In the genomic region with DNA sequence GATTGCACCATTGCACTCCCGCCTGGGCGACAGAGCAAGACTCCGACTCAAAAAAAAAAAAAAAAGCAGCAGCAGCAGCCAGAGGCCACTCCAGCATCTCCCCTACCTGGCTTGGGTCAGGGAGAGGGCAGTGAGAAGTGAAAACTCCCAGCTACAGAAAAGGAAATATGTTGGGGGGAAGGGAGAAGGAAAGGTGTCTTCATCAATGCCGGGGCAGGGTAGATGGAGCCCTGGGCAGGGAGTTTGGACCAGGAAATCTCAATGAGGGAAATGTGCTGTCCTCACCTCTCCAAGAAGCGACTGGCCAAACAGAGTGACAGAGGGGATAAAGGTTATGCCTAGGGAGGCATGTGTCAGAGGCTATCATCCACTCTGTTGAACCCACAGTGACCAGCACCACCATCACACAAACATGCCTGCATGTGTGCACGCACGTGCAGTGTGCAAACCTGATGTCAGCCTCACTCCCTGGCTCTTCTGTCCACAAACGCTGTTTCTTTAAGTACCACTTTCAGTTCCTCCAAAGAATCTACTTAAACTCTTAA, we compare ENCODE assay signal across 1 cellular context.
TF ChIP-seq lines count a peak whose summit lies in the region.

No MANE protein-coding gene starts in this region.

TF ChIP-seq in HepG2, 621 proteins besides CTCF, POLR2A, EP300 and RAD21 (continued from another document and continues in another):
- TF ChIP-seq, protein P1, sequence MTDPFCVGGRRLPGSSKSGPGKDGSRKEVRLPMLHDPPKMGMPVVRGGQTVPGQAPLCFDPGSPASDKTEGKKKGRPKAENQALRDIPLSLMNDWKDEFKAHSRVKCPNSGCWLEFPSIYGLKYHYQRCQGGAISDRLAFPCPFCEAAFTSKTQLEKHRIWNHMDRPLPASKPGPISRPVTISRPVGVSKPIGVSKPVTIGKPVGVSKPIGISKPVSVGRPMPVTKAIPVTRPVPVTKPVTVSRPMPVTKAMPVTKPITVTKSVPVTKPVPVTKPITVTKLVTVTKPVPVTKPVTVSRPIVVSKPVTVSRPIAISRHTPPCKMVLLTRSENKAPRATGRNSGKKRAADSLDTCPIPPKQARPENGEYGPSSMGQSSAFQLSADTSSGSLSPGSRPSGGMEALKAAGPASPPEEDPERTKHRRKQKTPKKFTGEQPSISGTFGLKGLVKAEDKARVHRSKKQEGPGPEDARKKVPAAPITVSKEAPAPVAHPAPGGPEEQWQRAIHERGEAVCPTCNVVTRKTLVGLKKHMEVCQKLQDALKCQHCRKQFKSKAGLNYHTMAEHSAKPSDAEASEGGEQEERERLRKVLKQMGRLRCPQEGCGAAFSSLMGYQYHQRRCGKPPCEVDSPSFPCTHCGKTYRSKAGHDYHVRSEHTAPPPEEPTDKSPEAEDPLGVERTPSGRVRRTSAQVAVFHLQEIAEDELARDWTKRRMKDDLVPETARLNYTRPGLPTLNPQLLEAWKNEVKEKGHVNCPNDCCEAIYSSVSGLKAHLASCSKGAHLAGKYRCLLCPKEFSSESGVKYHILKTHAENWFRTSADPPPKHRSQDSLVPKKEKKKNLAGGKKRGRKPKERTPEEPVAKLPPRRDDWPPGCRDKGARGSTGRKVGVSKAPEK (CRISPR knock-in tag; IDR thresholded peaks at IDR 0.05; ENCODE audit: borderline replicate concordance): peak; percentile 19; the same call in 1 of the 2 replicates
- TF ChIP-seq PRMT3 (CRISPR knock-in tag; IDR thresholded peaks at IDR 0.05; ENCODE audit: borderline replicate concordance, low read depth) (peak; percentile 68; the same call in 1 of the 2 replicates), ERF (CRISPR knock-in tag; IDR thresholded peaks at IDR 0.05) (peak; percentile 30; the same call in 1 of the 2 replicates), MXI1 (IDR thresholded peaks at IDR 0.05; ENCODE audit: borderline replicate concordance, low read depth, low read length) (peak; percentile 61; the same call in 1 of the 3 replicates), ZNF121 (CRISPR knock-in tag; IDR thresholded peaks at IDR 0.05) (peak; percentile 89), ZNF263 (CRISPR knock-in tag; IDR thresholded peaks at IDR 0.05) (no peak), ZNF878 (CRISPR knock-in tag; IDR thresholded peaks at IDR 0.05) (peak; percentile 75; the same call in 1 of the 2 replicates), FOXK2 (IDR thresholded peaks at IDR 0.05) (no peak), GABPA (IDR thresholded peaks at IDR 0.05; ENCODE audit: low read depth, low read length) (no peak), GABPA (CRISPR knock-in tag; IDR thresholded peaks at IDR 0.05; ENCODE audit: low read depth) (no peak), SMYD3 (CRISPR knock-in tag; IDR thresholded peaks at IDR 0.05) (peak; percentile 54; the same call in 1 of the 2 replicates), ZSCAN25 (CRISPR knock-in tag; IDR thresholded peaks at IDR 0.05) (peak; percentile 52), ZNF570 (CRISPR knock-in tag; IDR thresholded peaks at IDR 0.05; ENCODE audit: borderline replicate concordance) (no peak), ZNF335 (CRISPR knock-in tag; IDR thresholded peaks at IDR 0.05) (peak; percentile 56), PITX1 (CRISPR knock-in tag; IDR thresholded peaks at IDR 0.05) (no peak), IKZF4 (CRISPR knock-in tag; IDR thresholded peaks at IDR 0.05; ENCODE audit: borderline replicate concordance, low read depth, not compliant biosample characterization) (peak; percentile 55), HMG20A (CRISPR knock-in tag; IDR thresholded peaks at IDR 0.05; ENCODE audit: borderline replicate concordance) (0 out of 2 replicates have a peak, but pooled peaks have one; percentile 0), BHLHE40 (IDR thresholded peaks at IDR 0.05; ENCODE audit: low read length) (peak; percentile 15; the same call in 1 of the 2 replicates), JUN (CRISPR knock-in tag; IDR thresholded peaks at IDR 0.05) (no peak), PRPF4 (IDR thresholded peaks at IDR 0.05; ENCODE audit: low read depth, low read length, poor library complexity, severe bottlenecking) (no peak), ZNF547 (CRISPR knock-in tag; IDR thresholded peaks at IDR 0.05) (0 out of 2 replicates have a peak, but pooled peaks have one; percentile 37), HDAC1 (CRISPR knock-in tag; IDR thresholded peaks at IDR 0.05) (peak; percentile 38; the same call in 1 of the 2 replicates), ZKSCAN5 (CRISPR knock-in tag; IDR thresholded peaks at IDR 0.05) (no peak), TARDBP (CRISPR knock-in tag; IDR thresholded peaks at IDR 0.05) (0 out of 2 replicates have a peak, but pooled peaks have one; percentile 24), PAWR (CRISPR knock-in tag; IDR thresholded peaks at IDR 0.05; ENCODE audit: borderline replicate concordance) (no peak)
- TF ChIP-seq, protein P2, sequence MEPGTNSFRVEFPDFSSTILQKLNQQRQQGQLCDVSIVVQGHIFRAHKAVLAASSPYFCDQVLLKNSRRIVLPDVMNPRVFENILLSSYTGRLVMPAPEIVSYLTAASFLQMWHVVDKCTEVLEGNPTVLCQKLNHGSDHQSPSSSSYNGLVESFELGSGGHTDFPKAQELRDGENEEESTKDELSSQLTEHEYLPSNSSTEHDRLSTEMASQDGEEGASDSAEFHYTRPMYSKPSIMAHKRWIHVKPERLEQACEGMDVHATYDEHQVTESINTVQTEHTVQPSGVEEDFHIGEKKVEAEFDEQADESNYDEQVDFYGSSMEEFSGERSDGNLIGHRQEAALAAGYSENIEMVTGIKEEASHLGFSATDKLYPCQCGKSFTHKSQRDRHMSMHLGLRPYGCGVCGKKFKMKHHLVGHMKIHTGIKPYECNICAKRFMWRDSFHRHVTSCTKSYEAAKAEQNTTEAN (CRISPR knock-in tag; conservative IDR thresholded peaks at IDR 0.05): peak; percentile 89
- TF ChIP-seq, protein P3, sequence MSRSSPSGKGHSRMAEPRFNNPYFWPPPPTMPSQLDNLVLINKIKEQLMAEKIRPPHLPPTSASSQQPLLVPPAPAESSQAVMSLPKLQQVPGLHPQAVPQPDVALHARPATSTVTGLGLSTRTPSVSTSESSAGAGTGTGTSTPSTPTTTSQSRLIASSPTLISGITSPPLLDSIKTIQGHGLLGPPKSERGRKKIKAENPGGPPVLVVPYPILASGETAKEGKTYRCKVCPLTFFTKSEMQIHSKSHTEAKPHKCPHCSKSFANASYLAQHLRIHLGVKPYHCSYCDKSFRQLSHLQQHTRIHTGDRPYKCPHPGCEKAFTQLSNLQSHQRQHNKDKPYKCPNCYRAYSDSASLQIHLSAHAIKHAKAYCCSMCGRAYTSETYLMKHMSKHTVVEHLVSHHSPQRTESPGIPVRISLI (CRISPR knock-in tag; IDR thresholded peaks at IDR 0.05; ENCODE audit: borderline replicate concordance): peak; percentile 75; the same call in 1 of the 2 replicates
- TF ChIP-seq, protein P4, sequence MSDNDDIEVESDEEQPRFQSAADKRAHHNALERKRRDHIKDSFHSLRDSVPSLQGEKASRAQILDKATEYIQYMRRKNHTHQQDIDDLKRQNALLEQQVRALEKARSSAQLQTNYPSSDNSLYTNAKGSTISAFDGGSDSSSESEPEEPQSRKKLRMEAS (IDR thresholded peaks at IDR 0.05): peak; percentile 59; the same call in 1 of the 2 replicates
- TF ChIP-seq, protein P5, sequence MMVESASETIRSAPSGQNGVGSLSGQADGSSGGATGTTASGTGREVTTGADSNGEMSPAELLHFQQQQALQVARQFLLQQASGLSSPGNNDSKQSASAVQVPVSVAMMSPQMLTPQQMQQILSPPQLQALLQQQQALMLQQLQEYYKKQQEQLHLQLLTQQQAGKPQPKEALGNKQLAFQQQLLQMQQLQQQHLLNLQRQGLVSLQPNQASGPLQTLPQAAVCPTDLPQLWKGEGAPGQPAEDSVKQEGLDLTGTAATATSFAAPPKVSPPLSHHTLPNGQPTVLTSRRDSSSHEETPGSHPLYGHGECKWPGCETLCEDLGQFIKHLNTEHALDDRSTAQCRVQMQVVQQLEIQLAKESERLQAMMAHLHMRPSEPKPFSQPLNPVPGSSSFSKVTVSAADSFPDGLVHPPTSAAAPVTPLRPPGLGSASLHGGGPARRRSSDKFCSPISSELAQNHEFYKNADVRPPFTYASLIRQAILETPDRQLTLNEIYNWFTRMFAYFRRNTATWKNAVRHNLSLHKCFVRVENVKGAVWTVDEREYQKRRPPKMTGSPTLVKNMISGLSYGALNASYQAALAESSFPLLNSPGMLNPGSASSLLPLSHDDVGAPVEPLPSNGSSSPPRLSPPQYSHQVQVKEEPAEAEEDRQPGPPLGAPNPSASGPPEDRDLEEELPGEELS (CRISPR knock-in tag; IDR thresholded peaks at IDR 0.05): no peak
- TF ChIP-seq, protein P6, sequence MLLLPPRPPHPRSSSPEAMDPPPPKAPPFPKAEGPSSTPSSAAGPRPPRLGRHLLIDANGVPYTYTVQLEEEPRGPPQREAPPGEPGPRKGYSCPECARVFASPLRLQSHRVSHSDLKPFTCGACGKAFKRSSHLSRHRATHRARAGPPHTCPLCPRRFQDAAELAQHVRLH (CRISPR knock-in tag; IDR thresholded peaks at IDR 0.05; ENCODE audit: borderline replicate concordance, low read depth): 0 out of 2 replicates have a peak, but pooled peaks have one; percentile 34
- TF ChIP-seq, protein P7, sequence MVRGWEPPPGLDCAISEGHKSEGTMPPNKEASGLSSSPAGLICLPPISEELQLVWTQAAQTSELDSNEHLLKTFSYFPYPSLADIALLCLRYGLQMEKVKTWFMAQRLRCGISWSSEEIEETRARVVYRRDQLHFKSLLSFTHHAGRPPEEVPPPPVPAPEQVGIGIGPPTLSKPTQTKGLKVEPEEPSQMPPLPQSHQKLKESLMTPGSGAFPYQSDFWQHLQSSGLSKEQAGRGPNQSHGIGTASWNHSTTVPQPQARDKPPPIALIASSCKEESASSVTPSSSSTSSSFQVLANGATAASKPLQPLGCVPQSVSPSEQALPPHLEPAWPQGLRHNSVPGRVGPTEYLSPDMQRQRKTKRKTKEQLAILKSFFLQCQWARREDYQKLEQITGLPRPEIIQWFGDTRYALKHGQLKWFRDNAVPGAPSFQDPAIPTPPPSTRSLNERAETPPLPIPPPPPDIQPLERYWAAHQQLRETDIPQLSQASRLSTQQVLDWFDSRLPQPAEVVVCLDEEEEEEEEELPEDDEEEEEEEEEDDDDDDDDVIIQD (CRISPR knock-in tag; IDR thresholded peaks at IDR 0.05; ENCODE audit: low read depth): peak; percentile 37; the same call in 1 of the 2 replicates
- TF ChIP-seq, protein P8, sequence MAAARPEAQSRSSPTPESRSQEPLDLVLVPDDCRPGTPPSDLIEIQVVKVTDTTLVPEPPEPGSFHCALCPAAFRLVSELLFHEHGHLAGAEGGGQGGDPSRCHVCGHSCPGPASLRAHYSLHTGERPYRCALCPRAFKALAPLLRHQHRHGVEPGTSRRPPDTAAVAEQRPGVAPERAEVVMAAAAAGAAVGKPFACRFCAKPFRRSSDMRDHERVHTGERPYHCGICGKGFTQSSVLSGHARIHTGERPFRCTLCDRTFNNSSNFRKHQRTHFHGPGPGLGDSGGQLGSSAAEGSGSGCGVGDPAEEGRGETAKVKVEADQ (CRISPR knock-in tag; IDR thresholded peaks at IDR 0.05; ENCODE audit: borderline replicate concordance): 0 out of 2 replicates have a peak, but pooled peaks have one; percentile 44
- TF ChIP-seq, protein P9, sequence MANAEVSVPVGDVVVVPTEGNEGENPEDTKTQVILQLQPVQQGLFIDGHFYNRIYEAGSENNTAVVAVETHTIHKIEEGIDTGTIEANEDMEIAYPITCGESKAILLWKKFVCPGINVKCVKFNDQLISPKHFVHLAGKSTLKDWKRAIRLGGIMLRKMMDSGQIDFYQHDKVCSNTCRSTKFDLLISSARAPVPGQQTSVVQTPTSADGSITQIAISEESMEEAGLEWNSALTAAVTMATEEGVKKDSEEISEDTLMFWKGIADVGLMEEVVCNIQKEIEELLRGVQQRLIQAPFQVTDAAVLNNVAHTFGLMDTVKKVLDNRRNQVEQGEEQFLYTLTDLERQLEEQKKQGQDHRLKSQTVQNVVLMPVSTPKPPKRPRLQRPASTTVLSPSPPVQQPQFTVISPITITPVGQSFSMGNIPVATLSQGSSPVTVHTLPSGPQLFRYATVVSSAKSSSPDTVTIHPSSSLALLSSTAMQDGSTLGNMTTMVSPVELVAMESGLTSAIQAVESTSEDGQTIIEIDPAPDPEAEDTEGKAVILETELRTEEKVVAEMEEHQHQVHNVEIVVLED (CRISPR knock-in tag; IDR thresholded peaks at IDR 0.05; ENCODE audit: borderline replicate concordance): 0 out of 2 replicates have a peak, but pooled peaks have one; percentile 20
- TF ChIP-seq, protein P10, sequence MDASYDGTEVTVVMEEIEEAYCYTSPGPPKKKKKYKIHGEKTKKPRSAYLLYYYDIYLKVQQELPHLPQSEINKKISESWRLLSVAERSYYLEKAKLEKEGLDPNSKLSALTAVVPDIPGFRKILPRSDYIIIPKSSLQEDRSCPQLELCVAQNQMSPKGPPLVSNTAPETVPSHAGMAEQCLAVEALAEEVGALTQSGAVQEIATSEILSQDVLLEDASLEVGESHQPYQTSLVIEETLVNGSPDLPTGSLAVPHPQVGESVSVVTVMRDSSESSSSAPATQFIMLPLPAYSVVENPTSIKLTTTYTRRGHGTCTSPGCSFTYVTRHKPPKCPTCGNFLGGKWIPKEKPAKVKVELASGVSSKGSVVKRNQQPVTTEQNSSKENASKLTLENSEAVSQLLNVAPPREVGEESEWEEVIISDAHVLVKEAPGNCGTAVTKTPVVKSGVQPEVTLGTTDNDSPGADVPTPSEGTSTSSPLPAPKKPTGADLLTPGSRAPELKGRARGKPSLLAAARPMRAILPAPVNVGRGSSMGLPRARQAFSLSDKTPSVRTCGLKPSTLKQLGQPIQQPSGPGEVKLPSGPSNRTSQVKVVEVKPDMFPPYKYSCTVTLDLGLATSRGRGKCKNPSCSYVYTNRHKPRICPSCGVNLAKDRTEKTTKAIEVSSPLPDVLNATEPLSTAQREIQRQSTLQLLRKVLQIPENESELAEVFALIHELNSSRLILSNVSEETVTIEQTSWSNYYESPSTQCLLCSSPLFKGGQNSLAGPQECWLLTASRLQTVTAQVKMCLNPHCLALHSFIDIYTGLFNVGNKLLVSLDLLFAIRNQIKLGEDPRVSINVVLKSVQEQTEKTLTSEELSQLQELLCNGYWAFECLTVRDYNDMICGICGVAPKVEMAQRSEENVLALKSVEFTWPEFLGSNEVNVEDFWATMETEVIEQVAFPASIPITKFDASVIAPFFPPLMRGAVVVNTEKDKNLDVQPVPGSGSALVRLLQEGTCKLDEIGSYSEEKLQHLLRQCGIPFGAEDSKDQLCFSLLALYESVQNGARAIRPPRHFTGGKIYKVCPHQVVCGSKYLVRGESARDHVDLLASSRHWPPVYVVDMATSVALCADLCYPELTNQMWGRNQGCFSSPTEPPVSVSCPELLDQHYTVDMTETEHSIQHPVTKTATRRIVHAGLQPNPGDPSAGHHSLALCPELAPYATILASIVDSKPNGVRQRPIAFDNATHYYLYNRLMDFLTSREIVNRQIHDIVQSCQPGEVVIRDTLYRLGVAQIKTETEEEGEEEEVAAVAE (CRISPR knock-in tag; IDR thresholded peaks at IDR 0.05; ENCODE audit: borderline replicate concordance): no peak
- TF ChIP-seq, protein P11, sequence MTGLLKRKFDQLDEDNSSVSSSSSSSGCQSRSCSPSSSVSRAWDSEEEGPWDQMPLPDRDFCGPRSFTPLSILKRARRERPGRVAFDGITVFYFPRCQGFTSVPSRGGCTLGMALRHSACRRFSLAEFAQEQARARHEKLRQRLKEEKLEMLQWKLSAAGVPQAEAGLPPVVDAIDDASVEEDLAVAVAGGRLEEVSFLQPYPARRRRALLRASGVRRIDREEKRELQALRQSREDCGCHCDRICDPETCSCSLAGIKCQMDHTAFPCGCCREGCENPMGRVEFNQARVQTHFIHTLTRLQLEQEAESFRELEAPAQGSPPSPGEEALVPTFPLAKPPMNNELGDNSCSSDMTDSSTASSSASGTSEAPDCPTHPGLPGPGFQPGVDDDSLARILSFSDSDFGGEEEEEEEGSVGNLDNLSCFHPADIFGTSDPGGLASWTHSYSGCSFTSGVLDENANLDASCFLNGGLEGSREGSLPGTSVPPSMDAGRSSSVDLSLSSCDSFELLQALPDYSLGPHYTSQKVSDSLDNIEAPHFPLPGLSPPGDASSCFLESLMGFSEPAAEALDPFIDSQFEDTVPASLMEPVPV (CRISPR knock-in tag; IDR thresholded peaks at IDR 0.05): 0 out of 2 replicates have a peak, but pooled peaks have one; percentile 44
